ENCODE assay signal across 13 cellular contexts in genomic region chr20:11159728-11160127, GRCh38.
DNase-seq lines count a peak whose midpoint lies in the region; ATAC-seq and TF ChIP-seq lines count a peak whose summit lies in the region.
"Had no signal": no experiment of that assay in that cellular context is flagged by ENCODE, and none has a peak within 500 bp of the region (broad histone marks: within the 10 kb centered on the region; RNA-seq: fewer than 3 reads in every experiment).

No MANE protein-coding gene starts in this region.

- no peak overlapping the region for H3K4me3 ChIP-seq in GM12865 (ENCODE audit: low read depth, low read length)
- no peak overlapping the region for H3K4me3 ChIP-seq in cardiac fibroblast (replicated peaks in 1 of 2; ENCODE audit: low read depth in 2 of 2, low read length in 2 of 2)
- no peak overlapping the region for H3K4me3 ChIP-seq in hepatocyte
- H3K4me3 ChIP-seq in skeletal muscle cell (ENCODE audit: low read depth, low read length) = no peak overlapping the region

- no peaks in the 10 kb centered on the region for H3K9me2 ChIP-seq in hepatocyte (replicated peaks; ENCODE audit: insufficient read depth)

- 28% methylated on average over 6 of the region's 6 CpGs for WGBS in hepatocyte (ENCODE audit: low lambda C conversion rate, missing lambda C conversion rate)

- peaks cover 3% of the 10 kb centered on the region for H3K4me1 Mint-ChIP-seq in type B pancreatic cell (ENCODE audit: unreplicated experiment)

- no peak overlapping the region for H3K4me3 Mint-ChIP-seq in type B pancreatic cell

- no peaks in the 10 kb centered on the region for H3K36me3 ChIP-seq in hepatocyte (replicated peaks; ENCODE audit: insufficient read depth, low read depth)
- H3K36me3 ChIP-seq: neutrophil had no signal

- no peak overlapping the region for H3K27ac ChIP-seq in hepatocyte
- H3K27ac ChIP-seq: KMS-11, neutrophil had no signal

- H3K79me2 ChIP-seq in hepatocyte = no peaks in the 10 kb centered on the region

- no peaks in the 10 kb centered on the region for H3K27me3 Mint-ChIP-seq in type B pancreatic cell

- H2AFZ ChIP-seq in hepatocyte = no peak overlapping the region

- no peak for ATAC-seq in GM19023 (IDR thresholded peaks at IDR 0.05; ENCODE audit: unreplicated experiment)

- H3K27me3 ChIP-seq in hepatocyte = no peaks in the 10 kb centered on the region
- H3K27me3 ChIP-seq: neutrophil had no signal

- H3K4me1 ChIP-seq in hepatocyte (ENCODE audit: insufficient read depth) = no peaks in the 10 kb centered on the region

- TF ChIP-seq CTCF in GM12865 (IDR thresholded peaks at IDR 0.05; ENCODE audit: insufficient read depth, low read depth, low read length, missing control alignments) (no peak), cardiac fibroblast (IDR thresholded peaks at IDR 0.05; ENCODE audit: low read depth, low read length) (no peak), hepatocyte (IDR thresholded peaks at IDR 0.05; ENCODE audit: poor library complexity) (no peak), type B pancreatic cell (conservative IDR thresholded peaks at IDR 0.05) (no peak)

- H3K9me3 ChIP-seq in hepatocyte (ENCODE audit: low read depth) = no peaks in the 10 kb centered on the region
- H3K9me3 ChIP-seq: neutrophil had no signal

- DNase-seq in GM12865 (ENCODE audit: low read depth) = peak; percentile 48
- peak; percentile 29 to 42 for DNase-seq in cardiac fibroblast (ENCODE audit: low read depth in 2 of 2)
- peak; percentile 13 for DNase-seq in hepatocyte (ENCODE audit: low spot score)
- peak; percentile 46 for DNase-seq in skeletal muscle cell (ENCODE audit: low read depth)
- no peak for DNase-seq in DMS153 (lab: John Stamatoyannopoulos, UW)
- DNase-seq in NCI-H187 treated with DMSO at 0.1 percent for 48 hours (lab: John Stamatoyannopoulos, UW) = no peak
- no peak for DNase-seq in type B pancreatic cell (ENCODE audit: extremely low spot score, unreplicated experiment)
- DNase-seq: activated effector memory CD4-positive, alpha-beta T cell treated with Interleukin-2 at 50 U/mL for 16 hours; NCI-H82; T1000 had no signal

- no peaks in the 10 kb centered on the region for H4K20me1 ChIP-seq in hepatocyte (ENCODE audit: insufficient read depth, poor library complexity, severe bottlenecking)

- H3K4me2 ChIP-seq in hepatocyte = no peak overlapping the region
- H3K4me2 ChIP-seq: KMS-11 had no signal

- no peaks in the 10 kb centered on the region for H3K36me3 Mint-ChIP-seq in type B pancreatic cell

- H3K27ac Mint-ChIP-seq in type B pancreatic cell = no peak overlapping the region

- H3K9me3 Mint-ChIP-seq in type B pancreatic cell = no peaks in the 10 kb centered on the region

Comparison
In these comparisons a context has a peak if more than half of its experiments do, and no peak if none do; other contexts are left out.
1. DNase-seq: peak in GM12865 (single experiment), cardiac fibroblast (2 of 2), hepatocyte (single experiment) and skeletal muscle cell (single experiment); none in DMS153 (single experiment), NCI-H187 treated with DMSO at 0.1 percent for 48 hours (single experiment) and type B pancreatic cell (single experiment).